Comparison of ENCODE assay signal across 12 cellular contexts in genomic region chr15:60424006-60424405, GRCh38. TPM values are rescaled to one million over a fixed set of nuclear protein-coding genes. Genes with fewer than 3 reads are reported as not detected.
DNase-seq lines count a peak whose midpoint lies in the region; ATAC-seq and TF ChIP-seq lines count a peak whose summit lies in the region.
"Had no signal": no experiment of that assay in that cellular context is flagged by ENCODE, and none has a peak within 500 bp of the region (broad histone marks: within the 10 kb centered on the region; RNA-seq: fewer than 3 reads in every experiment).

No MANE protein-coding gene starts in this region.

- H3K4me3 Mint-ChIP-seq in naive thymus-derived CD4-positive, alpha-beta T cell: no peak overlapping the region

- TF ChIP-seq CTCF in MM.1S (IDR thresholded peaks at IDR 0.05; ENCODE audit: low read length) (no peak), breast epithelium (IDR thresholded peaks at IDR 0.05) (no peak)

- DNase-seq in MM.1S (no peak), breast epithelium (ENCODE audit: low spot score in 2 of 2) (no peak)
- DNase-seq in naive thymus-derived CD4-positive, alpha-beta T cell: no peak
- DNase-seq: activated effector memory CD4-positive, alpha-beta T cell treated with anti-CD3 and anti-CD28 coated beads, Interleukin-2, amount 50 U/mL, for 16 hours; NCI-H1048; SIG-M5; stimulated activated CD8-positive, alpha-beta memory T cell treated with anti-CD3 and anti-CD28 coated beads, Interleukin-4, amount 100 ng/mL, for 48 hours had no signal

- H3K4me2 ChIP-seq in BLaER1: peak overlapping the region; percentile 48
- H3K4me2 ChIP-seq in MM.1S (ENCODE audit: low read depth, low read length): peak overlapping the region; percentile 41; the same call in 1 of the 2 replicates

- H3K4me1 ChIP-seq in BLaER1 (peaks cover 28% of the 10 kb centered on the region), MM.1S (ENCODE audit: low read length) (peaks cover 23% of the 10 kb centered on the region), breast epithelium (peaks cover 0 to 2% of the 10 kb centered on the region in 2 donors)
- no peaks in the 10 kb centered on the region for H3K4me1 ChIP-seq in naive thymus-derived CD4-positive, alpha-beta T cell (ENCODE audit: control insufficient read depth in 2 of 2, insufficient read depth in 2 of 2, low read length in 2 of 2)

- intact Hi-C loops in breast epithelium (cut with DNase I; ENCODE audit: low total_unique reads): no loop called here
- intact Hi-C loops in naive thymus-derived CD4-positive, alpha-beta T cell (cut with micrococcal nuclease): no loop called here

- H3K4me3 ChIP-seq in BLaER1 (no peak overlapping the region), MM.1S (ENCODE audit: low read length) (no peak overlapping the region), breast epithelium (no peak overlapping the region)
- H3K4me3 ChIP-seq in naive thymus-derived CD4-positive, alpha-beta T cell (ENCODE audit: low read length): no peak overlapping the region

- peaks cover 0 to 16% (median 3%) of the 10 kb centered on the region in 7 donors for H3K4me1 Mint-ChIP-seq in naive thymus-derived CD4-positive, alpha-beta T cell

- no peaks in the 10 kb centered on the region for H3K9me3 Mint-ChIP-seq in naive thymus-derived CD4-positive, alpha-beta T cell

- peak overlapping the region; percentile 42 for H3K27ac ChIP-seq in BLaER1
- H3K27ac ChIP-seq in MM.1S (ENCODE audit: low read length): peak overlapping the region; percentile 68; the same call in 1 of the 2 replicates
- peak overlapping the region; percentile 46 to 76 for H3K27ac ChIP-seq in breast epithelium
- no peak overlapping the region for H3K27ac ChIP-seq in naive thymus-derived CD4-positive, alpha-beta T cell (ENCODE audit: low read depth, low read length)

- H4K20me1 ChIP-seq in BLaER1 (peaks cover 11% of the 10 kb centered on the region; the same call in 1 of the 2 replicates), MM.1S (ENCODE audit: insufficient read depth, low read length) (no peaks in the 10 kb centered on the region)

- no peak for TF ChIP-seq POLR2A in breast epithelium (IDR thresholded peaks at IDR 0.05)

- peaks cover 0 to 32% (median 14%) of the 10 kb centered on the region in 5 donors for H3K36me3 Mint-ChIP-seq in naive thymus-derived CD4-positive, alpha-beta T cell

- CTCF ChIA-PET in naive thymus-derived CD4-positive, alpha-beta T cell (lab: Charles Lee): no interaction called here

- no peaks in the 10 kb centered on the region for H3K27me3 ChIP-seq in BLaER1
- no peaks in the 10 kb centered on the region for H3K27me3 ChIP-seq in MM.1S (replicated peaks; ENCODE audit: insufficient read depth, low read length)
- H3K27me3 ChIP-seq in breast epithelium: no peaks in the 10 kb centered on the region
- no peaks in the 10 kb centered on the region for H3K27me3 ChIP-seq in naive thymus-derived CD4-positive, alpha-beta T cell (ENCODE audit: control insufficient read depth in 2 of 2, insufficient read depth in 2 of 2, low read length in 2 of 2)

- no peaks in the 10 kb centered on the region for H3K9me3 ChIP-seq in BLaER1
- no peaks in the 10 kb centered on the region for H3K9me3 ChIP-seq in MM.1S (replicated peaks; ENCODE audit: insufficient read depth, low read length)
- no peaks in the 10 kb centered on the region for H3K9me3 ChIP-seq in breast epithelium
- H3K9me3 ChIP-seq in naive thymus-derived CD4-positive, alpha-beta T cell (ENCODE audit: control insufficient read depth in 2 of 3, low read length in 3 of 3): no peaks in the 10 kb centered on the region

- no peaks in the 10 kb centered on the region for H3K79me2 ChIP-seq in MM.1S (ENCODE audit: low read length)

- ATAC-seq in naive thymus-derived CD4-positive, alpha-beta T cell: no peak
- ATAC-seq in HG03135 (IDR thresholded peaks at IDR 0.05; ENCODE audit: unreplicated experiment): no peak
- ATAC-seq in HG02885 (IDR thresholded peaks at IDR 0.05; ENCODE audit: poor library complexity, unreplicated experiment): no peak
- ATAC-seq in HG03469 (IDR thresholded peaks at IDR 0.05; ENCODE audit: unreplicated experiment): no peak
- no peak for ATAC-seq in GM18519 (IDR thresholded peaks at IDR 0.05; ENCODE audit: low FRiP score, unreplicated experiment)

- no peaks in the 10 kb centered on the region for H3K9me2 ChIP-seq in MM.1S (replicated peaks; ENCODE audit: insufficient read depth, low read length)

- H3K9ac ChIP-seq in BLaER1: no peak overlapping the region
- peak overlapping the region; percentile 17; the same call in 1 of the 2 replicates for H3K9ac ChIP-seq in MM.1S (ENCODE audit: low read length)

- no peak overlapping the region for H2AFZ ChIP-seq in MM.1S (ENCODE audit: low read length)

- POLR2A ChIA-PET in naive thymus-derived CD4-positive, alpha-beta T cell (lab: Charles Lee): no interaction called here

- no peaks in the 10 kb centered on the region for H3K27me3 Mint-ChIP-seq in naive thymus-derived CD4-positive, alpha-beta T cell

- H3K36me3 ChIP-seq in BLaER1 (peaks cover 48% of the 10 kb centered on the region), MM.1S (replicated peaks; ENCODE audit: insufficient read depth, low read length) (no peaks in the 10 kb centered on the region), breast epithelium (no peaks in the 10 kb centered on the region)
- peaks cover 0 to 9% (median 6%) of the 10 kb centered on the region in 3 experiments for H3K36me3 ChIP-seq in naive thymus-derived CD4-positive, alpha-beta T cell (ENCODE audit: control insufficient read depth in 2 of 3, insufficient read depth in 3 of 3, low read length in 3 of 3)

- H3K27ac Mint-ChIP-seq in naive thymus-derived CD4-positive, alpha-beta T cell: peak overlapping the region in 6 of 9 donors; percentile 15 to 72 (median 31)

- H3F3A ChIP-seq in MM.1S (ENCODE audit: insufficient read depth, low read length): peaks cover 5% of the 10 kb centered on the region; the same call in 1 of the 2 replicates

RNA-seq across cellular contexts. Expression of gene ANXA2, which starts 26.2 kb away (rescaled TPM):
- 1,000 to 10,000 TPM in 1 of 3 donors, 100 to 1,000 TPM in 2; 875 to 1,598 (median 923) TPM for total RNA-seq in breast epithelium
- total RNA-seq in naive thymus-derived CD4-positive, alpha-beta T cell: 100 to 1,000 TPM in 2 of 5 experiments, 10 to 100 TPM in 3; 28.8 to 377 (median 42.4) TPM
- 10 to 100 TPM; 25.5 to 36.6 TPM for polyA plus RNA-seq in naive thymus-derived CD4-positive, alpha-beta T cell

RNA-seq across cellular contexts. Expression of gene ICE2, which starts 54.9 kb away (rescaled TPM):
- 10 to 100 TPM; 28.5 to 40.7 (median 36.1) TPM for total RNA-seq in breast epithelium
- 10 to 100 TPM; 44.8 to 70.9 (median 68.0) TPM for total RNA-seq in naive thymus-derived CD4-positive, alpha-beta T cell
- 10 to 100 TPM; 45.6 to 54.7 TPM for polyA plus RNA-seq in naive thymus-derived CD4-positive, alpha-beta T cell
